In genomic region chr20:37394543-37395410, GRCh38 we compare ENCODE assay signal across 13 cellular contexts. TPM values are rescaled to one million over a fixed set of nuclear protein-coding genes. Genes with fewer than 3 reads are reported as not detected.
A peak's percentile ranks its signal among the peaks of the same experiment; 100 is the strongest.
DNase-seq lines count a peak whose midpoint lies in the region; ATAC-seq and TF ChIP-seq lines count a peak whose summit lies in the region.
"Had no signal": no experiment of that assay in that cellular context is flagged by ENCODE, and none has a peak within 500 bp of the region (broad histone marks: within the 10 kb centered on the region; RNA-seq: fewer than 3 reads in every experiment).

No MANE protein-coding gene starts in this region.

- H3K9me3 Mint-ChIP-seq in glutamatergic neuron (ENCODE audit: unreplicated experiment) = peaks cover 10% of the 10 kb centered on the region
- no peaks in the 10 kb centered on the region for H3K9me3 Mint-ChIP-seq in stimulated activated naive B cell treated with anti-CD40 and anti-IgM and Interleukin-4, amounts not matched to agents 10 μg/mL and 1 μg/mL and 100 μg/mL, for 72 hours
- H3K9me3 Mint-ChIP-seq in CD4-positive, alpha-beta T cell = no peaks in the 10 kb centered on the region

- no peaks in the 10 kb centered on the region for H3K27me3 ChIP-seq in CD4-positive, alpha-beta T cell (ENCODE audit: control insufficient read depth, insufficient read depth, low read length)
- H3K27me3 ChIP-seq: ovary, tibial artery had no signal

- peak overlapping the region; percentile 18 for H3K4me3 Mint-ChIP-seq in glutamatergic neuron (ENCODE audit: unreplicated experiment)
- no peak overlapping the region for H3K4me3 Mint-ChIP-seq in stimulated activated naive B cell treated with anti-CD40 and anti-IgM and Interleukin-4, amounts not matched to agents 10 μg/mL and 1 μg/mL and 100 μg/mL, for 72 hours
- no peak overlapping the region for H3K4me3 Mint-ChIP-seq in CD4-positive, alpha-beta T cell

- TF ChIP-seq CTCF in glutamatergic neuron (IDR thresholded peaks at IDR 0.05; ENCODE audit: partially characterized antibody, unreplicated experiment) = no peak
- TF ChIP-seq CTCF in CD4-positive, alpha-beta T cell (IDR thresholded peaks at IDR 0.05) = no peak

- peaks cover 19% of the 10 kb centered on the region for H3K4me1 Mint-ChIP-seq in glutamatergic neuron (ENCODE audit: low read depth, unreplicated experiment)
- peaks cover 16 to 23% of the 10 kb centered on the region in 2 donors for H3K4me1 Mint-ChIP-seq in stimulated activated naive B cell treated with anti-CD40 and anti-IgM and Interleukin-4, amounts not matched to agents 10 μg/mL and 1 μg/mL and 100 μg/mL, for 72 hours
- no peaks in the 10 kb centered on the region for H3K4me1 Mint-ChIP-seq in CD4-positive, alpha-beta T cell (ENCODE audit: low read depth)

- peak overlapping the region; percentile 89 for H3K27ac Mint-ChIP-seq in glutamatergic neuron (ENCODE audit: unreplicated experiment)
- H3K27ac Mint-ChIP-seq in stimulated activated naive B cell treated with anti-CD40 and anti-IgM and Interleukin-4, amounts not matched to agents 10 μg/mL and 1 μg/mL and 100 μg/mL, for 72 hours = peak overlapping the region; percentile 85
- no peak overlapping the region for H3K27ac Mint-ChIP-seq in CD4-positive, alpha-beta T cell

- no peak overlapping the region for H3K27ac ChIP-seq in CD4-positive, alpha-beta T cell (ENCODE audit: low read depth, low read length)
- H3K27ac ChIP-seq: ovary, tibial artery had no signal

- DNase-seq in NCI-H748 (lab: John Stamatoyannopoulos, UW; ENCODE audit: unreplicated experiment) (peak; percentile 27), NCI-H748 treated with DMSO at 0.1 percent for 48 hours (lab: John Stamatoyannopoulos, UW) (no peak), OCI-M1 (lab: John Stamatoyannopoulos, UW) (peak; percentile 5), glutamatergic neuron (no peak), hypothalamus (lab: John Stamatoyannopoulos, UW) (no peak)
- no peak for DNase-seq in stimulated activated naive B cell treated with anti-CD40 and anti-IgM and Interleukin-4, amounts not matched to agents 10 μg/mL and 1 μg/mL and 100 μg/mL, for 72 hours
- DNase-seq in CD4-positive, alpha-beta T cell = no peak
- DNase-seq: activated gamma-delta T cell, Karpas-422, ovary, PC-3, tibial artery had no signal

- H3K27me3 Mint-ChIP-seq in glutamatergic neuron (ENCODE audit: unreplicated experiment) = peaks cover 13% of the 10 kb centered on the region
- H3K27me3 Mint-ChIP-seq in stimulated activated naive B cell treated with anti-CD40 and anti-IgM and Interleukin-4, amounts not matched to agents 10 μg/mL and 1 μg/mL and 100 μg/mL, for 72 hours = no peaks in the 10 kb centered on the region
- no peaks in the 10 kb centered on the region for H3K27me3 Mint-ChIP-seq in CD4-positive, alpha-beta T cell

- ATAC-seq in stimulated activated naive B cell treated with anti-CD40 and anti-IgM and Interleukin-4, amounts not matched to agents 10 μg/mL and 1 μg/mL and 100 μg/mL, for 72 hours (replicated peaks) = no peak
- ATAC-seq in CD4-positive, alpha-beta T cell (ENCODE audit: poor library complexity) = no peak
- no peak for ATAC-seq in GM19467 (IDR thresholded peaks at IDR 0.05; ENCODE audit: unreplicated experiment)
- ATAC-seq: PC-3 had no signal

- H3K36me3 Mint-ChIP-seq in glutamatergic neuron (ENCODE audit: unreplicated experiment) = no peaks in the 10 kb centered on the region
- peaks cover 70 to 75% of the 10 kb centered on the region in 2 donors for H3K36me3 Mint-ChIP-seq in stimulated activated naive B cell treated with anti-CD40 and anti-IgM and Interleukin-4, amounts not matched to agents 10 μg/mL and 1 μg/mL and 100 μg/mL, for 72 hours
- no peaks in the 10 kb centered on the region for H3K36me3 Mint-ChIP-seq in CD4-positive, alpha-beta T cell (ENCODE audit: low read depth)

- POLR2A ChIA-PET in CD4-positive, alpha-beta T cell (lab: Charles Lee) = no interaction called here

- CTCF ChIA-PET in CD4-positive, alpha-beta T cell (lab: Charles Lee) = no interaction called here

- no peaks in the 10 kb centered on the region for H3K9me3 ChIP-seq in CD4-positive, alpha-beta T cell (ENCODE audit: control insufficient read depth, low read length)
- H3K9me3 ChIP-seq: ovary, tibial artery had no signal

- intact Hi-C loops in CD4-positive, alpha-beta T cell (cut with DNase I, micrococcal nuclease) = loop anchor here in 1 of 2 experiments (5.0 kb wide), 1 partner anchor 138 kb away; no protein-coding TSS in a partner anchor

RNA-seq across cellular contexts. Expression of gene SRC, which starts 48.8 kb away (rescaled TPM):
- 39.2 TPM for total RNA-seq in glutamatergic neuron (ENCODE audit: unreplicated experiment)
- 1 to 10 TPM; 2.5 to 3.1 TPM for total RNA-seq in CD4-positive, alpha-beta T cell

Comparison
In these comparisons a context has a peak if more than half of its experiments do, and no peak if none do; other contexts are left out.
1. DNase-seq: peak in NCI-H748 (single experiment) and OCI-M1 (single experiment); none in NCI-H748 treated with DMSO at 0.1 percent for 48 hours (single experiment), glutamatergic neuron (single experiment), stimulated activated naive B cell treated with anti-CD40 and anti-IgM and Interleukin-4, amounts not matched to agents 10 μg/mL and 1 μg/mL and 100 μg/mL, for 72 hours (single experiment), CD4-positive, alpha-beta T cell (0 of 10) and hypothalamus (0 of 51).